25 cellular contexts compared by ENCODE assay signal in the genomic region with DNA sequence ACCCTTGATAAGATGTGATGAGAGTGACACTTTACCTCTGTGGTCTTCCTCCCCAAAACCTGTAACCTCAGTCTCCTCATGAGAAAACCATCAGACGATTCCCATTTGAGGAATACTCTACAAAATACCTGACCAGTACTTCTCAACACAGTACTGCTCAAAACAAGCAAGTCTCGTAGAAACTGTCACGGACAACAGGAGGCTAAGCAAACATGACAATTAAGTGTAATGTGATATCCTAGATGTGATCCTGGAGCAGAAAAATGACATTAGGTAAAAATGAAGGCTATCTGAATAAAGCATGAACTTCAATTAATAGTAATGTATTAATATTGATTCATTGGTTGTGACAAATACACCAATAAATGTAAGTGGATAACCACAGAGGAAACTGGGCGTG.
"Had no signal": no experiment of that assay in that cellular context is flagged by ENCODE, and none has a peak within 500 bp of the region (broad histone marks: within the 10 kb centered on the region; RNA-seq: fewer than 3 reads in every experiment).

No MANE protein-coding gene starts in this region.

- H3K36me3 ChIP-seq: brain microvascular endothelial cell, cardiac muscle cell, Peyer's patch, WERI-Rb-1 had no signal

- H3K9me3 ChIP-seq: Peyer's patch had no signal

- ATAC-seq: activated CD4-positive, alpha-beta T cell treated with anti-CD3 and anti-CD28 coated beads for 36 hours; activated T-helper 17 cell treated with anti-CD3 and anti-CD28 coated beads, Interleukin-2, amount 50 U/mL, for 72 hours; K562; T-helper 17 cell had no signal

- H3K4me1 ChIP-seq: Peyer's patch had no signal

- H3K27me3 ChIP-seq: brain microvascular endothelial cell, cardiac muscle cell, Peyer's patch had no signal

- H3K27ac ChIP-seq: brain microvascular endothelial cell, cardiac muscle cell, Peyer's patch, RWPE1, WERI-Rb-1 had no signal

- DNase-seq: activated CD4-positive, alpha-beta memory T cell treated with anti-CD3 and anti-CD28 coated beads, Interleukin-2, amount 10 ng/mL, durations not matched to agents 7 days and 5 days; activated CD4-positive, alpha-beta T cell treated with anti-CD3 and anti-CD28 coated beads for 36 hours; activated CD4-positive, alpha-beta T cell treated with anti-CD3 and anti-CD28 coated beads, Interleukin-2, amount 50 U/mL, for 1 hour; activated gamma-delta T cell; activated naive CD4-positive, alpha-beta T cell treated with anti-CD3 and anti-CD28 coated beads for 36 hours; activated T-cell treated with anti-CD3 and anti-CD28 coated beads for 4 hours; activated T-cell treated with anti-CD3 and anti-CD28 coated beads, Interleukin-2, amount 50 U/mL, for 48 hours; amygdala; brain microvascular endothelial cell; cerebellar nuclear complex; Karpas-422; MM.1S; NCI-H1436 treated with DMSO at 0.1 percent for 48 hours; NCI-H2029; NCI-H226; NCI-H82; Peyer's patch; SHP77; T-helper 17 cell; T-helper 9 cell; WERI-Rb-1 had no signal

- H3K4me3 ChIP-seq: cardiac muscle cell, K562, Peyer's patch had no signal
